Comparison of ENCODE assay signal across 1 cellular context in genomic region chr1:24191860-24192259, GRCh38.
A peak's percentile ranks its signal among the peaks of the same experiment; 100 is the strongest.
TF ChIP-seq lines count a peak whose summit lies in the region.

No MANE protein-coding gene starts in this region.

TF ChIP-seq in HepG2, 621 proteins besides CTCF, POLR2A, EP300 and RAD21:
- TF ChIP-seq CENPT (CRISPR knock-in tag; IDR thresholded peaks at IDR 0.05; ENCODE audit: low read depth) (no peak), EHMT2 (IDR thresholded peaks at IDR 0.05; ENCODE audit: borderline replicate concordance, low read depth, low read length) (no peak), BCL6 (CRISPR knock-in tag; IDR thresholded peaks at IDR 0.05) (0 out of 2 replicates have a peak, but pooled peaks have one; percentile 19), ZBTB42 (CRISPR knock-in tag; IDR thresholded peaks at IDR 0.05) (no peak), KDM1A (CRISPR knock-in tag; IDR thresholded peaks at IDR 0.05) (peak; percentile 26; the same call in 1 of the 2 replicates), BCLAF1 (IDR thresholded peaks at IDR 0.05) (no peak), ZNF414 (CRISPR knock-in tag; IDR thresholded peaks at IDR 0.05) (no peak), MTF2 (CRISPR knock-in tag; IDR thresholded peaks at IDR 0.05; ENCODE audit: borderline replicate concordance) (no peak), CCAR2 (optimal IDR thresholded peaks at IDR 0.05; ENCODE audit: low read depth, low read length) (no peak), RARA (CRISPR knock-in tag; IDR thresholded peaks at IDR 0.05) (peak; percentile 56), ZNF530 (CRISPR knock-in tag; IDR thresholded peaks at IDR 0.05; ENCODE audit: low read depth) (no peak), TFAP4 (IDR thresholded peaks at IDR 0.05; ENCODE audit: borderline replicate concordance, low read depth) (no peak), PLRG1 (conservative IDR thresholded peaks at IDR 0.05) (no peak), HNRNPUL1 (IDR thresholded peaks at IDR 0.05; ENCODE audit: low read depth, low read length) (no peak), FOSL2 (CRISPR knock-in tag; IDR thresholded peaks at IDR 0.05) (peak; percentile 83), AGO2 (optimal IDR thresholded peaks at IDR 0.05; ENCODE audit: low read depth, low read length) (no peak), ZKSCAN1 (IDR thresholded peaks at IDR 0.05; ENCODE audit: low read length) (peak; percentile 91), ZSCAN9 (CRISPR knock-in tag; IDR thresholded peaks at IDR 0.05; ENCODE audit: borderline replicate concordance) (peak; percentile 64; the same call in 1 of the 2 replicates), TRIM22 (IDR thresholded peaks at IDR 0.05) (no peak), ARID5B (CRISPR knock-in tag; IDR thresholded peaks at IDR 0.05) (peak; percentile 24; the same call in 1 of the 2 replicates)
